Comparison of ENCODE assay signal across 24 cellular contexts in genomic region chr6:85250586-85251216, GRCh38.
DNase-seq lines count a peak whose midpoint lies in the region; ATAC-seq and TF ChIP-seq lines count a peak whose summit lies in the region.
"Had no signal": no experiment of that assay in that cellular context is flagged by ENCODE, and none has a peak within 500 bp of the region (broad histone marks: within the 10 kb centered on the region; RNA-seq: fewer than 3 reads in every experiment).

No MANE protein-coding gene starts in this region.

- POLR2A ChIA-PET in CD8-positive, alpha-beta memory T cell (lab: Charles Lee) = no interaction called here

- H3K4me3 ChIP-seq in AG10803 (ENCODE audit: low read length) = no peak overlapping the region
- no peak overlapping the region for H3K4me3 ChIP-seq in LNCaP clone FGC (ENCODE audit: low read depth, low read length)
- H3K4me3 ChIP-seq in epithelial cell of proximal tubule (ENCODE audit: low read depth, low read length) = no peak overlapping the region
- no peak overlapping the region for H3K4me3 ChIP-seq in right lobe of liver
- H3K4me3 ChIP-seq in CD8-positive, alpha-beta memory T cell (ENCODE audit: low read length) = no peak overlapping the region
- H3K4me3 ChIP-seq: adrenal gland, colonic mucosa, esophagus squamous epithelium, K562, vagina had no signal

- peaks cover 3% of the 10 kb centered on the region for H3K27me3 Mint-ChIP-seq in type B pancreatic cell
- peaks cover 0 to 9% of the 10 kb centered on the region in 2 donors for H3K27me3 Mint-ChIP-seq in CD8-positive, alpha-beta memory T cell
- H3K27me3 Mint-ChIP-seq: natural killer cell treated with Interleukin-12 subunit alpha and Interleukin-12 subunit beta and Interleukin-15 and Interleukin-18, amount 100 ng/mL, for 72 hours had no signal

- intact Hi-C loops in right lobe of liver (cut with DNase I) = no loop called here

- H3K9me3 ChIP-seq in right lobe of liver = no peaks in the 10 kb centered on the region
- no peaks in the 10 kb centered on the region for H3K9me3 ChIP-seq in CD8-positive, alpha-beta memory T cell (ENCODE audit: low read length)
- H3K9me3 ChIP-seq: adrenal gland, colonic mucosa, vagina had no signal

- no peak for TF ChIP-seq POLR2A in right lobe of liver (IDR thresholded peaks at IDR 0.05)

- H3K27me3 ChIP-seq in right lobe of liver = no peaks in the 10 kb centered on the region
- H3K27me3 ChIP-seq in CD8-positive, alpha-beta memory T cell (ENCODE audit: insufficient read depth, low read length, poor library complexity, severe bottlenecking) = no peaks in the 10 kb centered on the region
- H3K27me3 ChIP-seq: adrenal gland, colonic mucosa, esophagus squamous epithelium, vagina had no signal

- CTCF ChIA-PET in CD8-positive, alpha-beta memory T cell (lab: Charles Lee) = no interaction called here

- peaks cover 0 to 12% (median 0%) of the 10 kb centered on the region in 4 donors for H3K4me1 ChIP-seq in right lobe of liver
- no peaks in the 10 kb centered on the region for H3K4me1 ChIP-seq in CD8-positive, alpha-beta memory T cell (ENCODE audit: insufficient read depth, low read length)
- H3K4me1 ChIP-seq: adrenal gland, colonic mucosa, esophagus squamous epithelium, vagina had no signal

- H3K4me3 Mint-ChIP-seq in type B pancreatic cell = no peak overlapping the region
- no peak overlapping the region for H3K4me3 Mint-ChIP-seq in CD8-positive, alpha-beta memory T cell
- H3K4me3 Mint-ChIP-seq: natural killer cell treated with Interleukin-12 subunit alpha and Interleukin-12 subunit beta and Interleukin-15 and Interleukin-18, amount 100 ng/mL, for 72 hours; stimulated activated naive CD8-positive, alpha-beta T cell treated with anti-CD3 and anti-CD28 coated beads, Interleukin-15, amount 100 ng/mL, for 72 hours; WTC11 had no signal

- DNase-seq in AG10803 (ENCODE audit: low read depth) (peak; percentile 9), LNCaP clone FGC (ENCODE audit: low read depth) (peak; percentile 10), epithelial cell of proximal tubule (ENCODE audit: low read depth) (peak; percentile 59), right lobe of liver (no peak), UCSD-AML1 (lab: John Stamatoyannopoulos, UW; ENCODE audit: unreplicated experiment) (no peak), type B pancreatic cell (ENCODE audit: extremely low spot score, unreplicated experiment) (no peak), D341Med (ENCODE audit: low spot score) (no peak)
- DNase-seq in CD8-positive, alpha-beta memory T cell = no peak
- DNase-seq: activated CD8-positive, alpha-beta memory T cell treated with anti-CD3 and anti-CD28 coated beads for 24 hours; adrenal gland; colonic mucosa; esophagus squamous epithelium; GF-D8; mammary epithelial cell; NCI-H1092; NCI-H2227 treated with DMSO at 0.1 percent for 48 hours; posterior cingulate gyrus; stimulated activated naive CD8-positive, alpha-beta T cell treated with anti-CD3 and anti-CD28 coated beads, Interleukin-15, amount 100 ng/mL, for 72 hours; T-helper 1 cell had no signal

- H3K4me1 Mint-ChIP-seq in type B pancreatic cell (ENCODE audit: unreplicated experiment) = no peaks in the 10 kb centered on the region
- no peaks in the 10 kb centered on the region for H3K4me1 Mint-ChIP-seq in CD8-positive, alpha-beta memory T cell
- H3K4me1 Mint-ChIP-seq: stimulated activated naive CD8-positive, alpha-beta T cell treated with anti-CD3 and anti-CD28 coated beads, Interleukin-15, amount 100 ng/mL, for 72 hours had no signal

- TF ChIP-seq CTCF in AG10803 (conservative IDR thresholded peaks at IDR 0.05; ENCODE audit: low read length) (no peak), LNCaP clone FGC (IDR thresholded peaks at IDR 0.05; ENCODE audit: control insufficient read depth, extremely low read depth, insufficient read depth) (no peak), epithelial cell of proximal tubule (conservative IDR thresholded peaks at IDR 0.05; ENCODE audit: low read depth, low read length) (no peak), right lobe of liver (IDR thresholded peaks at IDR 0.05) (no peak), type B pancreatic cell (conservative IDR thresholded peaks at IDR 0.05) (no peak)

- no peaks in the 10 kb centered on the region for H3K36me3 ChIP-seq in right lobe of liver
- H3K36me3 ChIP-seq in CD8-positive, alpha-beta memory T cell (ENCODE audit: insufficient read depth, low read length) = no peaks in the 10 kb centered on the region
- H3K36me3 ChIP-seq: adrenal gland, colonic mucosa, esophagus squamous epithelium, vagina had no signal

- ATAC-seq in right lobe of liver = peak; percentile 58 to 96 (median 88)
- ATAC-seq: K562; natural killer cell treated with Interleukin-12 subunit alpha and Interleukin-12 subunit beta and Interleukin-15 and Interleukin-18, amount 100 ng/mL, for 72 hours; stimulated activated naive CD8-positive, alpha-beta T cell treated with anti-CD3 and anti-CD28 coated beads, Interleukin-15, amount 100 ng/mL, for 72 hours; WTC11 had no signal

- WGBS in right lobe of liver (ENCODE audit: insufficient coverage, low coverage, low lambda C conversion rate, missing lambda C conversion rate) = 53% methylated on average over 5 of the region's 5 CpGs

- no peaks in the 10 kb centered on the region for H3K9me3 Mint-ChIP-seq in type B pancreatic cell
- H3K9me3 Mint-ChIP-seq in CD8-positive, alpha-beta memory T cell = peaks cover 4 to 16% (median 10%) of the 10 kb centered on the region in 5 donors
- H3K9me3 Mint-ChIP-seq: activated T-helper 2 cell treated with anti-CD3 and anti-CD28 coated beads, Interferon-gamma antibody, Interleukin-2, Interleukin-4, amounts not matched to agents 10 μg/mL and 5 μg/mL and 100 μg/mL, durations not matched to agents 14 hours and 24 hours and 36 hours had no signal

- no peaks in the 10 kb centered on the region for H3K36me3 Mint-ChIP-seq in type B pancreatic cell
- H3K36me3 Mint-ChIP-seq in CD8-positive, alpha-beta memory T cell = no peaks in the 10 kb centered on the region
- H3K36me3 Mint-ChIP-seq: natural killer cell treated with Interleukin-12 subunit alpha and Interleukin-12 subunit beta and Interleukin-15 and Interleukin-18, amount 100 ng/mL, for 72 hours had no signal

- H3K27ac ChIP-seq in right lobe of liver = peak overlapping the region in 1 of 3 donors; percentile 49
- H3K27ac ChIP-seq in CD8-positive, alpha-beta memory T cell (ENCODE audit: low read depth, low read length) = no peak overlapping the region
- H3K27ac ChIP-seq: adrenal gland, colonic mucosa, esophagus squamous epithelium, vagina had no signal

- H3K27ac Mint-ChIP-seq in type B pancreatic cell = no peak overlapping the region
- H3K27ac Mint-ChIP-seq in CD8-positive, alpha-beta memory T cell = no peak overlapping the region
- H3K27ac Mint-ChIP-seq: activated T-helper 2 cell treated with anti-CD3 and anti-CD28 coated beads, Interferon-gamma antibody, Interleukin-2, Interleukin-4, amounts not matched to agents 10 μg/mL and 5 μg/mL and 100 μg/mL, durations not matched to agents 14 hours and 24 hours and 36 hours; natural killer cell treated with Interleukin-12 subunit alpha and Interleukin-12 subunit beta and Interleukin-15 and Interleukin-18, amount 100 ng/mL, for 72 hours; stimulated activated naive CD8-positive, alpha-beta T cell treated with anti-CD3 and anti-CD28 coated beads, Interleukin-15, amount 100 ng/mL, for 72 hours; WTC11 had no signal

Comparison
In these comparisons a context has a peak if more than half of its experiments do, and no peak if none do; other contexts are left out.
1. DNase-seq: peak in AG10803 (single experiment), LNCaP clone FGC (single experiment) and epithelial cell of proximal tubule (single experiment); none in right lobe of liver (0 of 3), UCSD-AML1 (single experiment), type B pancreatic cell (single experiment), D341Med (single experiment) and CD8-positive, alpha-beta memory T cell (0 of 5).